1 cellular context compared by ENCODE assay signal in the genomic region with DNA sequence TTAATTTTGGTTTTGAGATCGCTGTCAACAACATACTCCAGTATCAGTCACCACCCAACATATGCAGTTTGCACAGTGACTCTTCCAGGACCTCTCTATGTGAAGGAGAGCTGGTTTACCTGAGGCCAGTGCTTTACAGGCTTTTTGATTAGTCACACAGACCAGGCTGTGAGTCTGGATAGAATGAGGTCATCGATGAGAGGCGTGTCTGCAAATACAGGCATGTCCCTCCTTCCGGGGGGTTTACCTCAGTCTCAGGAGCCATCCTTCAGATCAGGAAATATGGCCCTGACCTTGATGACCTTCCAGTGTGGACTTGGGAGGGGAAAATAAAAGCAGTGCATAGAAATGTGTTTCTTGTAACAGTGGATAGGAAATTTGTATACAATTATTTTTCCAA.
TF ChIP-seq lines count a peak whose summit lies in the region.

No MANE protein-coding gene starts in this region.

TF ChIP-seq in HepG2, 621 proteins besides CTCF, POLR2A, EP300 and RAD21 (continued from another document and continues in another):
- TF ChIP-seq ZNF333 (CRISPR knock-in tag; IDR thresholded peaks at IDR 0.05; ENCODE audit: borderline replicate concordance) (no peak), MAZ (IDR thresholded peaks at IDR 0.05; ENCODE audit: borderline replicate concordance, low read depth, low read length) (peak; percentile 72; the same call in 1 of the 2 replicates), MAZ (CRISPR knock-in tag; IDR thresholded peaks at IDR 0.05; ENCODE audit: low read depth) (no peak), PAXIP1 (CRISPR knock-in tag; conservative IDR thresholded peaks at IDR 0.05) (peak; percentile 38; the same call in 1 of the 2 replicates), FOSL2 (CRISPR knock-in tag; IDR thresholded peaks at IDR 0.05) (peak; percentile 81), ZNF142 (CRISPR knock-in tag; IDR thresholded peaks at IDR 0.05) (no peak), ZNF350 (CRISPR knock-in tag; IDR thresholded peaks at IDR 0.05; ENCODE audit: borderline replicate concordance, low read depth) (no peak), ZNF460 (CRISPR knock-in tag; IDR thresholded peaks at IDR 0.05; ENCODE audit: borderline replicate concordance) (no peak), MXD1 (CRISPR knock-in tag; IDR thresholded peaks at IDR 0.05) (no peak), THAP11 (CRISPR knock-in tag; IDR thresholded peaks at IDR 0.05) (0 out of 2 replicates have a peak, but pooled peaks have one; percentile 23), RFX5 (IDR thresholded peaks at IDR 0.05; ENCODE audit: low read depth, low read length) (no peak), ZNF746 (CRISPR knock-in tag; IDR thresholded peaks at IDR 0.05) (no peak), SP4 (CRISPR knock-in tag; IDR thresholded peaks at IDR 0.05) (no peak), ATF7 (IDR thresholded peaks at IDR 0.05) (peak; percentile 85), ATF7 (CRISPR knock-in tag; IDR thresholded peaks at IDR 0.05) (peak; percentile 29; the same call in 1 of the 2 replicates), ZSCAN30 (CRISPR knock-in tag; IDR thresholded peaks at IDR 0.05) (no peak), YEATS2 (CRISPR knock-in tag; IDR thresholded peaks at IDR 0.05; ENCODE audit: borderline replicate concordance) (0 out of 2 replicates have a peak, but pooled peaks have one; percentile 25), TEAD3 (CRISPR knock-in tag; optimal IDR thresholded peaks at IDR 0.05; ENCODE audit: borderline replicate concordance) (peak; percentile 40), MAFF (IDR thresholded peaks at IDR 0.05; ENCODE audit: low read depth, low read length) (0 out of 2 replicates have a peak, but pooled peaks have one; percentile 10), ARID5B (CRISPR knock-in tag; IDR thresholded peaks at IDR 0.05) (peak; percentile 67), ZNF383 (CRISPR knock-in tag; IDR thresholded peaks at IDR 0.05; ENCODE audit: borderline replicate concordance) (no peak), ZBTB3 (CRISPR knock-in tag; IDR thresholded peaks at IDR 0.05; ENCODE audit: borderline replicate concordance, low read depth) (no peak), NR2F1 (CRISPR knock-in tag; IDR thresholded peaks at IDR 0.05) (peak; percentile 67 to 76; a peak in 3 of 4 replicates), ZNF234 (CRISPR knock-in tag; conservative IDR thresholded peaks at IDR 0.05) (no peak), ZNF670 (CRISPR knock-in tag; IDR thresholded peaks at IDR 0.05; ENCODE audit: borderline replicate concordance) (no peak), GLI4 (CRISPR knock-in tag; IDR thresholded peaks at IDR 0.05; ENCODE audit: borderline replicate concordance) (no peak), IKZF5 (CRISPR knock-in tag; IDR thresholded peaks at IDR 0.05) (no peak), TOPORS (CRISPR knock-in tag; IDR thresholded peaks at IDR 0.05) (no peak), TAF15 (IDR thresholded peaks at IDR 0.05; ENCODE audit: low read depth, low read length, poor library complexity, severe bottlenecking) (no peak), ATF3 (CRISPR knock-in tag; IDR thresholded peaks at IDR 0.05) (peak; percentile 79), MAF1 (CRISPR knock-in tag; IDR thresholded peaks at IDR 0.05; ENCODE audit: borderline replicate concordance) (no peak)
- TF ChIP-seq, protein P1, sequence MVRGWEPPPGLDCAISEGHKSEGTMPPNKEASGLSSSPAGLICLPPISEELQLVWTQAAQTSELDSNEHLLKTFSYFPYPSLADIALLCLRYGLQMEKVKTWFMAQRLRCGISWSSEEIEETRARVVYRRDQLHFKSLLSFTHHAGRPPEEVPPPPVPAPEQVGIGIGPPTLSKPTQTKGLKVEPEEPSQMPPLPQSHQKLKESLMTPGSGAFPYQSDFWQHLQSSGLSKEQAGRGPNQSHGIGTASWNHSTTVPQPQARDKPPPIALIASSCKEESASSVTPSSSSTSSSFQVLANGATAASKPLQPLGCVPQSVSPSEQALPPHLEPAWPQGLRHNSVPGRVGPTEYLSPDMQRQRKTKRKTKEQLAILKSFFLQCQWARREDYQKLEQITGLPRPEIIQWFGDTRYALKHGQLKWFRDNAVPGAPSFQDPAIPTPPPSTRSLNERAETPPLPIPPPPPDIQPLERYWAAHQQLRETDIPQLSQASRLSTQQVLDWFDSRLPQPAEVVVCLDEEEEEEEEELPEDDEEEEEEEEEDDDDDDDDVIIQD (CRISPR knock-in tag; IDR thresholded peaks at IDR 0.05; ENCODE audit: low read depth), result peak; percentile 87; the same call in 1 of the 2 replicates
- TF ChIP-seq, protein P2, sequence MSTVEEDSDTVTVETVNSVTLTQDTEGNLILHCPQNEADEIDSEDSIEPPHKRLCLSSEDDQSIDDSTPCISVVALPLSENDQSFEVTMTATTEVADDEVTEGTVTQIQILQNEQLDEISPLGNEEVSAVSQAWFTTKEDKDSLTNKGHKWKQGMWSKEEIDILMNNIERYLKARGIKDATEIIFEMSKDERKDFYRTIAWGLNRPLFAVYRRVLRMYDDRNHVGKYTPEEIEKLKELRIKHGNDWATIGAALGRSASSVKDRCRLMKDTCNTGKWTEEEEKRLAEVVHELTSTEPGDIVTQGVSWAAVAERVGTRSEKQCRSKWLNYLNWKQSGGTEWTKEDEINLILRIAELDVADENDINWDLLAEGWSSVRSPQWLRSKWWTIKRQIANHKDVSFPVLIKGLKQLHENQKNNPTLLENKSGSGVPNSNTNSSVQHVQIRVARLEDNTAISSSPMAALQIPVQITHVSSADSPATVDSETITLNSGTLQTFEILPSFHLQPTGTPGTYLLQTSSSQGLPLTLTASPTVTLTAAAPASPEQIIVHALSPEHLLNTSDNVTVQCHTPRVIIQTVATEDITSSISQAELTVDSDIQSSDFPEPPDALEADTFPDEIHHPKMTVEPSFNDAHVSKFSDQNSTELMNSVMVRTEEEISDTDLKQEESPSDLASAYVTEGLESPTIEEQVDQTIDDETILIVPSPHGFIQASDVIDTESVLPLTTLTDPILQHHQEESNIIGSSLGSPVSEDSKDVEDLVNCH (CRISPR knock-in tag; IDR thresholded peaks at IDR 0.05), result no peak
- TF ChIP-seq, protein P3, sequence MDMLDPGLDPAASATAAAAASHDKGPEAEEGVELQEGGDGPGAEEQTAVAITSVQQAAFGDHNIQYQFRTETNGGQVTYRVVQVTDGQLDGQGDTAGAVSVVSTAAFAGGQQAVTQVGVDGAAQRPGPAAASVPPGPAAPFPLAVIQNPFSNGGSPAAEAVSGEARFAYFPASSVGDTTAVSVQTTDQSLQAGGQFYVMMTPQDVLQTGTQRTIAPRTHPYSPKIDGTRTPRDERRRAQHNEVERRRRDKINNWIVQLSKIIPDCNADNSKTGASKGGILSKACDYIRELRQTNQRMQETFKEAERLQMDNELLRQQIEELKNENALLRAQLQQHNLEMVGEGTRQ (IDR thresholded peaks at IDR 0.05; ENCODE audit: low read depth, low read length), result no peak
- TF ChIP-seq, protein P3 (CRISPR knock-in tag; IDR thresholded peaks at IDR 0.05; ENCODE audit: borderline replicate concordance), result no peak
